16 cellular contexts compared by ENCODE assay signal in genomic region chr1:2911391-2912178, GRCh38.
DNase-seq lines count a peak whose midpoint lies in the region; ATAC-seq, FAIRE-seq and TF ChIP-seq lines count a peak whose summit lies in the region.
"Had no signal": no experiment of that assay in that cellular context is flagged by ENCODE, and none has a peak within 500 bp of the region (broad histone marks: within the 10 kb centered on the region; RNA-seq: fewer than 3 reads in every experiment).

No MANE protein-coding gene starts in this region.

- BruUV-seq in GM12878 (replicated peaks; lab: Mats Ljungman, UMichigan) = no TSS peak

- in situ Hi-C loops in GM12878 (cut with MboI) = no loop called here

- H3K4me1 ChIP-seq in SK-N-SH (ENCODE audit: control insufficient read depth in 1 of 2, insufficient read depth in 2 of 2, low read depth in 1 of 2, low read length in 1 of 2) = no peaks in the 10 kb centered on the region
- no peaks in the 10 kb centered on the region for H3K4me1 ChIP-seq in GM12878 (ENCODE audit: control insufficient read depth, insufficient read depth, low read length)
- no peaks in the 10 kb centered on the region for H3K4me1 ChIP-seq in neuronal stem cell (ENCODE audit: control insufficient read depth in 2 of 2, insufficient read depth in 1 of 2, low read depth in 1 of 2, low read length in 2 of 2)
- H3K4me1 ChIP-seq in spleen = no peaks in the 10 kb centered on the region

- POLR2A ChIA-PET in SK-N-SH (lab: Yijun Ruan, JAX) (no interaction called here), GM12878 (lab: Charles Lee) (no interaction called here), RWPE1 (lab: Yijun Ruan, JAX; ENCODE audit: low non-redundant PET) (no interaction called here)

- H3K9ac ChIP-seq in SK-N-SH (no peak overlapping the region), GM12878 (ENCODE audit: control insufficient read depth, insufficient read depth, low read length) (no peak overlapping the region), neuronal stem cell (ENCODE audit: low read depth, low read length, poor library complexity) (no peak overlapping the region)
- H3K9ac ChIP-seq: BLaER1 treated with 17β-estradiol and CSF1 and Interleukin-3, amounts not matched to agents 10 nM and 100 nM had no signal

- ATAC-seq in SK-N-SH treated with all-trans-retinoic acid at 6 μM for 48 hours (no peak), GM12878 (no peak)
- ATAC-seq: GM23338 had no signal

- TF ChIP-seq POLR2A in GM12878 (IDR thresholded peaks at IDR 0.05; ENCODE audit: low read depth, low read length) = no peak
- TF ChIP-seq POLR2A in spleen (IDR thresholded peaks at IDR 0.05) = no peak

- no peak for TF ChIP-seq CTCF in SK-N-SH (IDR thresholded peaks at IDR 0.05)
- no peak for TF ChIP-seq CTCF in GM12878 (IDR thresholded peaks at IDR 0.05 in 2 of 3, conservative IDR thresholded peaks at IDR 0.05 in 1 of 3; ENCODE audit: control insufficient read depth in 2 of 3, extremely low read depth in 1 of 3, insufficient read depth in 1 of 3, low read depth in 3 of 3, low read length in 3 of 3)
- TF ChIP-seq CTCF in RWPE1 (conservative IDR thresholded peaks at IDR 0.05; ENCODE audit: low read depth) = no peak
- no peak for TF ChIP-seq CTCF in spleen (IDR thresholded peaks at IDR 0.05 in 8 of 11, conservative IDR thresholded peaks at IDR 0.05 in 3 of 11)

- H2BK5ac ChIP-seq in neuronal stem cell (ENCODE audit: low read length) = no peak overlapping the region

- 7% methylated on average over 34 of the region's 37 CpGs for WGBS in SK-N-SH (ENCODE audit: low lambda C conversion rate)
- 76% methylated on average over 35 of the region's 37 CpGs for WGBS in GM12878 (ENCODE audit: insufficient coverage, insufficient replicate concordance, low lambda C conversion rate, missing lambda C conversion rate)
- WGBS in neuronal stem cell (ENCODE audit: extremely low coverage in 2 of 2, insufficient read length in 2 of 2, insufficient replicate concordance in 1 of 2), 2 donors = no CpG with 5 or more reads among the region's 37 CpGs
- WGBS in spleen, 5 donors = 89 to 95% (median 90%) methylated on average over 37 of the region's 37 CpGs

- H2BK12ac ChIP-seq in neuronal stem cell (ENCODE audit: low read length) = peak overlapping the region; percentile 80

- no peaks in the 10 kb centered on the region for H3K9me3 ChIP-seq in SK-N-SH
- no peaks in the 10 kb centered on the region; the same call in 2 of the 3 replicates for H3K9me3 ChIP-seq in GM12878 (replicated peaks; ENCODE audit: control insufficient read depth, insufficient read depth, low read length)
- peaks cover 0 to 7% of the 10 kb centered on the region in 2 donors for H3K9me3 ChIP-seq in neuronal stem cell (replicated peaks in 1 of 2; ENCODE audit: control insufficient read depth in 2 of 2, insufficient read depth in 1 of 2, low read depth in 1 of 2, low read length in 2 of 2)
- H3K9me3 ChIP-seq in spleen = no peaks in the 10 kb centered on the region

- no peaks in the 10 kb centered on the region for H3K36me3 ChIP-seq in SK-N-SH (replicated peaks in 1 of 2; ENCODE audit: control insufficient read depth in 1 of 2, insufficient read depth in 2 of 2, low read length in 1 of 2)
- no peaks in the 10 kb centered on the region for H3K36me3 ChIP-seq in GM12878 (ENCODE audit: control insufficient read depth in 2 of 2, insufficient read depth in 2 of 2, low read length in 1 of 2)
- no peaks in the 10 kb centered on the region for H3K36me3 ChIP-seq in neuronal stem cell (replicated peaks in 1 of 2; ENCODE audit: control insufficient read depth in 2 of 2, insufficient read depth in 2 of 2, low read length in 2 of 2)
- H3K36me3 ChIP-seq in spleen = no peaks in the 10 kb centered on the region
- H3K36me3 ChIP-seq: BLaER1 treated with 17β-estradiol and CSF1 and Interleukin-3, amounts not matched to agents 10 nM and 100 nM had no signal

- no peak overlapping the region for H3K4me2 ChIP-seq in SK-N-SH
- H3K4me2 ChIP-seq in GM12878 (ENCODE audit: control insufficient read depth, insufficient read depth) = no peak overlapping the region
- no peak overlapping the region for H3K4me2 ChIP-seq in neuronal stem cell (ENCODE audit: insufficient read depth, low read length, poor library complexity, severe bottlenecking)
- H3K4me2 ChIP-seq: GM23338 had no signal

- peak overlapping the region; percentile 86 for H2AK5ac ChIP-seq in neuronal stem cell (ENCODE audit: low read depth, low read length)

- H3K23ac ChIP-seq in neuronal stem cell (ENCODE audit: low read depth, low read length, poor library complexity) = peak overlapping the region; percentile 74

- SMC1A ChIA-PET in GM12878 (lab: Charles Lee; ENCODE audit: uncharacterized antibody, unreplicated experiment) = no interaction called here

- H4K8ac ChIP-seq in neuronal stem cell (ENCODE audit: low read depth, low read length) = peak overlapping the region; percentile 70

- H3K4me3 ChIP-seq in SK-N-SH (ENCODE audit: low read depth in 2 of 2, low read length in 1 of 2) (no peak overlapping the region), GM12878 (no peak overlapping the region), neuronal stem cell (ENCODE audit: low read length in 2 of 2) (no peak overlapping the region), spleen (no peak overlapping the region)
- H3K4me3 ChIP-seq: BLaER1 treated with 17β-estradiol and CSF1 and Interleukin-3, amounts not matched to agents 10 nM and 100 nM; GM23338 had no signal

- no peak overlapping the region for H3K14ac ChIP-seq in neuronal stem cell (ENCODE audit: low read length)

- peak overlapping the region; percentile 39 for H2BK15ac ChIP-seq in neuronal stem cell (ENCODE audit: low read length)

- no peaks in the 10 kb centered on the region for H3K9me2 ChIP-seq in SK-N-SH

- H3K18ac ChIP-seq in neuronal stem cell (ENCODE audit: low read length) = peak overlapping the region; percentile 69

- H3F3A ChIP-seq in SK-N-SH (replicated peaks; ENCODE audit: insufficient read depth) = peaks cover 4% of the 10 kb centered on the region

- FAIRE-seq in GM12878 (lab: Jason Lieb, UNC) = no peak
- FAIRE-seq: GM12892 had no signal

- TF ChIP-seq RAD21 in SK-N-SH (IDR thresholded peaks at IDR 0.05; ENCODE audit: low read length) (no peak), GM12878 (IDR thresholded peaks at IDR 0.05; ENCODE audit: insufficient read depth, low read depth, low read length) (no peak)

- H3K27me3 ChIP-seq in SK-N-SH (ENCODE audit: insufficient read depth) = no peaks in the 10 kb centered on the region
- H3K27me3 ChIP-seq in GM12878 (replicated peaks in 1 of 2; ENCODE audit: control insufficient read depth in 2 of 2, insufficient read depth in 2 of 2, low read length in 1 of 2) = no peaks in the 10 kb centered on the region
- peaks cover 0 to 34% (median 0%) of the 10 kb centered on the region in 3 experiments for H3K27me3 ChIP-seq in neuronal stem cell (ENCODE audit: control insufficient read depth in 3 of 3, insufficient read depth in 3 of 3, low read depth in 1 of 3, low read length in 3 of 3)
- peaks cover 0 to 20% (median 0%) of the 10 kb centered on the region in 7 donors for H3K27me3 ChIP-seq in spleen (replicated peaks in 1 of 7)

- H4K91ac ChIP-seq in neuronal stem cell (ENCODE audit: low read depth, low read length, poor library complexity) = no peak overlapping the region

- no peak overlapping the region for H2AFZ ChIP-seq in SK-N-SH (ENCODE audit: low read depth)
- H2AFZ ChIP-seq in GM12878 (ENCODE audit: control insufficient read depth, low read depth, low read length) = no peak overlapping the region
- no peak overlapping the region for H2AFZ ChIP-seq in neuronal stem cell (ENCODE audit: low read length)
- H2AFZ ChIP-seq: GM23338 had no signal

- H4K20me1 ChIP-seq in SK-N-SH (ENCODE audit: insufficient read depth) = no peaks in the 10 kb centered on the region
- H4K20me1 ChIP-seq in GM12878 (ENCODE audit: control insufficient read depth, insufficient read depth) = no peaks in the 10 kb centered on the region

- H3K79me2 ChIP-seq in SK-N-SH (ENCODE audit: insufficient read depth) (no peaks in the 10 kb centered on the region), GM12878 (ENCODE audit: control insufficient read depth, insufficient read depth, low read length) (no peaks in the 10 kb centered on the region)

- peaks cover 5% of the 10 kb centered on the region for H3K79me1 ChIP-seq in neuronal stem cell (ENCODE audit: low read depth, low read length)

- H3K4ac ChIP-seq in neuronal stem cell (ENCODE audit: low read length) = no peak overlapping the region

- no peak for TF ChIP-seq EP300 in SK-N-SH (IDR thresholded peaks at IDR 0.05; ENCODE audit: borderline replicate concordance in 1 of 2, low read depth in 1 of 2, low read length in 1 of 2)
- TF ChIP-seq EP300 in GM12878 (IDR thresholded peaks at IDR 0.05; ENCODE audit: borderline replicate concordance in 1 of 2, control insufficient read depth in 1 of 2, low read depth in 2 of 2, low read length in 2 of 2) = no peak

- no peak overlapping the region for H2BK120ac ChIP-seq in neuronal stem cell (ENCODE audit: low read depth, low read length)

- H3K27ac ChIP-seq in SK-N-SH (ENCODE audit: low read depth in 2 of 2, low read length in 1 of 2) (no peak overlapping the region), GM12878 (ENCODE audit: control insufficient read depth, insufficient read depth) (no peak overlapping the region), neuronal stem cell (replicated peaks; ENCODE audit: low read length) (no peak overlapping the region), RWPE1 (no peak overlapping the region), spleen (no peak overlapping the region)
- H3K27ac ChIP-seq: BLaER1 treated with 17β-estradiol and CSF1 and Interleukin-3, amounts not matched to agents 10 nM and 100 nM had no signal

- DNase-seq in SK-N-SH = peak; percentile 44
- no peak for DNase-seq in GM12878 (ENCODE audit: low read depth, low spot score)
- no peak for DNase-seq in neuronal stem cell (ENCODE audit: low spot score)
- no peak for DNase-seq in RWPE1 (ENCODE audit: low spot score)
- no peak for DNase-seq in spleen
- DNase-seq in stimulated activated CD4-positive, alpha-beta T cell treated with anti-CD3 and anti-CD28 coated beads, Interleukin-2, amount 100 ng/mL, for 24 hours = no peak
- DNase-seq: 8988T; AML-193; Calu3; CD4-positive, CD25-positive, alpha-beta regulatory T cell; DMS 273 treated with DMSO at 0.1 percent for 48 hours; H7 had no signal

- RAD21 ChIA-PET in GM12878 (lab: Charles Lee; ENCODE audit: unreplicated experiment) = no interaction called here

- intact Hi-C loops in GM12878 (cut with micrococcal nuclease; ENCODE audit: unreplicated experiment) (no loop called here), spleen (cut with DNase I; ENCODE audit: low total_unique reads) (no loop called here)

- CTCF ChIA-PET in SK-N-SH (lab: Yijun Ruan, JAX) = interaction anchor here (0.7 kb wide), 1 partner anchor 96 kb away, joined by 3 read pairs; no protein-coding TSS in a partner anchor
- CTCF ChIA-PET in GM12878 (lab: Yijun Ruan, JAX) = no interaction called here
- CTCF ChIA-PET in RWPE1 (lab: Yijun Ruan, JAX) = no interaction called here

TF ChIP-seq in SK-N-SH, 30 proteins besides CTCF, POLR2A, EP300 and RAD21:
- no peak for TF ChIP-seq FOSL2 (IDR thresholded peaks at IDR 0.05; ENCODE audit: borderline replicate concordance, low read depth)
TF ChIP-seq in SK-N-SH: peak in this region for 0.

TF ChIP-seq in SK-N-SH treated with all-trans-retinoic acid at 6 μM for 48 hours, 23 proteins besides CTCF, POLR2A, EP300 and RAD21 (continues in another document):
- TF ChIP-seq PPARA (CRISPR knock-in tag; IDR thresholded peaks at IDR 0.05; ENCODE audit: borderline replicate concordance) = no peak

Comparison
In these comparisons a context has a peak if more than half of its experiments do, and no peak if none do; other contexts are left out.
1. Of the 26 proteins assayed by ChIP-seq in both GM12878 and SK-N-SH: peak only in GM12878: PBX3; only in SK-N-SH: none; in both: none; in neither: 25.